ENCODE assay signal across 1 cellular context in genomic region chr1:166910396-166910994, GRCh38.
TF ChIP-seq lines count a peak whose summit lies in the region.

No MANE protein-coding gene starts in this region.

TF ChIP-seq in K562, 482 proteins besides CTCF, POLR2A, EP300 and RAD21 (continued from another document and continues in another):
- TF ChIP-seq, protein P1, sequence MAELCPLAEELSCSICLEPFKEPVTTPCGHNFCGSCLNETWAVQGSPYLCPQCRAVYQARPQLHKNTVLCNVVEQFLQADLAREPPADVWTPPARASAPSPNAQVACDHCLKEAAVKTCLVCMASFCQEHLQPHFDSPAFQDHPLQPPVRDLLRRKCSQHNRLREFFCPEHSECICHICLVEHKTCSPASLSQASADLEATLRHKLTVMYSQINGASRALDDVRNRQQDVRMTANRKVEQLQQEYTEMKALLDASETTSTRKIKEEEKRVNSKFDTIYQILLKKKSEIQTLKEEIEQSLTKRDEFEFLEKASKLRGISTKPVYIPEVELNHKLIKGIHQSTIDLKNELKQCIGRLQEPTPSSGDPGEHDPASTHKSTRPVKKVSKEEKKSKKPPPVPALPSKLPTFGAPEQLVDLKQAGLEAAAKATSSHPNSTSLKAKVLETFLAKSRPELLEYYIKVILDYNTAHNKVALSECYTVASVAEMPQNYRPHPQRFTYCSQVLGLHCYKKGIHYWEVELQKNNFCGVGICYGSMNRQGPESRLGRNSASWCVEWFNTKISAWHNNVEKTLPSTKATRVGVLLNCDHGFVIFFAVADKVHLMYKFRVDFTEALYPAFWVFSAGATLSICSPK (IDR thresholded peaks at IDR 0.05; ENCODE audit: borderline replicate concordance), result no peak
- no peak for TF ChIP-seq ZNF324 (CRISPR knock-in tag; IDR thresholded peaks at IDR 0.05)
- TF ChIP-seq, protein P2, sequence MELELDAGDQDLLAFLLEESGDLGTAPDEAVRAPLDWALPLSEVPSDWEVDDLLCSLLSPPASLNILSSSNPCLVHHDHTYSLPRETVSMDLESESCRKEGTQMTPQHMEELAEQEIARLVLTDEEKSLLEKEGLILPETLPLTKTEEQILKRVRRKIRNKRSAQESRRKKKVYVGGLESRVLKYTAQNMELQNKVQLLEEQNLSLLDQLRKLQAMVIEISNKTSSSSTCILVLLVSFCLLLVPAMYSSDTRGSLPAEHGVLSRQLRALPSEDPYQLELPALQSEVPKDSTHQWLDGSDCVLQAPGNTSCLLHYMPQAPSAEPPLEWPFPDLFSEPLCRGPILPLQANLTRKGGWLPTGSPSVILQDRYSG (tag; conservative IDR thresholded peaks at IDR 0.05; ENCODE audit: low read depth), result no peak
- peak; percentile 53 for TF ChIP-seq ARID2 (IDR thresholded peaks at IDR 0.05)
- no peak for TF ChIP-seq TSC22D4 (tag; IDR thresholded peaks at IDR 0.05)
- TF ChIP-seq PURB (CRISPR knock-in tag; IDR thresholded peaks at IDR 0.05; ENCODE audit: low read depth), result no peak
- TF ChIP-seq ZNF449 (CRISPR knock-in tag; IDR thresholded peaks at IDR 0.05), result no peak
- no peak for TF ChIP-seq ZNF584 (CRISPR knock-in tag; IDR thresholded peaks at IDR 0.05; ENCODE audit: low read depth)
- no peak for TF ChIP-seq PHF8 (IDR thresholded peaks at IDR 0.05; ENCODE audit: borderline replicate concordance, low read length)
- TF ChIP-seq, protein P3, sequence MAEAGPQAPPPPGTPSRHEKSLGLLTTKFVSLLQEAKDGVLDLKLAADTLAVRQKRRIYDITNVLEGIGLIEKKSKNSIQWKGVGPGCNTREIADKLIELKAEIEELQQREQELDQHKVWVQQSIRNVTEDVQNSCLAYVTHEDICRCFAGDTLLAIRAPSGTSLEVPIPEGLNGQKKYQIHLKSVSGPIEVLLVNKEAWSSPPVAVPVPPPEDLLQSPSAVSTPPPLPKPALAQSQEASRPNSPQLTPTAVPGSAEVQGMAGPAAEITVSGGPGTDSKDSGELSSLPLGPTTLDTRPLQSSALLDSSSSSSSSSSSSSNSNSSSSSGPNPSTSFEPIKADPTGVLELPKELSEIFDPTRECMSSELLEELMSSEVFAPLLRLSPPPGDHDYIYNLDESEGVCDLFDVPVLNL (CRISPR knock-in tag; IDR thresholded peaks at IDR 0.05; ENCODE audit: low read depth), result no peak
- TF ChIP-seq, protein P4, sequence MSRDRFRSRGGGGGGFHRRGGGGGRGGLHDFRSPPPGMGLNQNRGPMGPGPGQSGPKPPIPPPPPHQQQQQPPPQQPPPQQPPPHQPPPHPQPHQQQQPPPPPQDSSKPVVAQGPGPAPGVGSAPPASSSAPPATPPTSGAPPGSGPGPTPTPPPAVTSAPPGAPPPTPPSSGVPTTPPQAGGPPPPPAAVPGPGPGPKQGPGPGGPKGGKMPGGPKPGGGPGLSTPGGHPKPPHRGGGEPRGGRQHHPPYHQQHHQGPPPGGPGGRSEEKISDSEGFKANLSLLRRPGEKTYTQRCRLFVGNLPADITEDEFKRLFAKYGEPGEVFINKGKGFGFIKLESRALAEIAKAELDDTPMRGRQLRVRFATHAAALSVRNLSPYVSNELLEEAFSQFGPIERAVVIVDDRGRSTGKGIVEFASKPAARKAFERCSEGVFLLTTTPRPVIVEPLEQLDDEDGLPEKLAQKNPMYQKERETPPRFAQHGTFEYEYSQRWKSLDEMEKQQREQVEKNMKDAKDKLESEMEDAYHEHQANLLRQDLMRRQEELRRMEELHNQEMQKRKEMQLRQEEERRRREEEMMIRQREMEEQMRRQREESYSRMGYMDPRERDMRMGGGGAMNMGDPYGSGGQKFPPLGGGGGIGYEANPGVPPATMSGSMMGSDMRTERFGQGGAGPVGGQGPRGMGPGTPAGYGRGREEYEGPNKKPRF (IDR thresholded peaks at IDR 0.05; ENCODE audit: low read depth, low read length), result no peak
- no peak for TF ChIP-seq MEF2A (IDR thresholded peaks at IDR 0.05; ENCODE audit: control insufficient read depth, low read depth, low read length)
- TF ChIP-seq ID3 (CRISPR knock-in tag; IDR thresholded peaks at IDR 0.05), result no peak
- TF ChIP-seq ID3 (tag; IDR thresholded peaks at IDR 0.05), result no peak
- TF ChIP-seq ZBTB17 (CRISPR knock-in tag; IDR thresholded peaks at IDR 0.05), result no peak
- TF ChIP-seq MAFK (IDR thresholded peaks at IDR 0.05; ENCODE audit: low read length), result peak; percentile 93
- no peak for TF ChIP-seq NCOA6 (IDR thresholded peaks at IDR 0.05)
- no peak for TF ChIP-seq GTF2F1 (IDR thresholded peaks at IDR 0.05; ENCODE audit: low read depth, low read length)
- TF ChIP-seq EP400 (IDR thresholded peaks at IDR 0.05), result peak; percentile 54; the same call in 1 of the 2 replicates
- no peak for TF ChIP-seq ZNF282 (CRISPR knock-in tag; IDR thresholded peaks at IDR 0.05)
- no peak for TF ChIP-seq STAT6 (CRISPR knock-in tag; IDR thresholded peaks at IDR 0.05)
- TF ChIP-seq, protein P5, sequence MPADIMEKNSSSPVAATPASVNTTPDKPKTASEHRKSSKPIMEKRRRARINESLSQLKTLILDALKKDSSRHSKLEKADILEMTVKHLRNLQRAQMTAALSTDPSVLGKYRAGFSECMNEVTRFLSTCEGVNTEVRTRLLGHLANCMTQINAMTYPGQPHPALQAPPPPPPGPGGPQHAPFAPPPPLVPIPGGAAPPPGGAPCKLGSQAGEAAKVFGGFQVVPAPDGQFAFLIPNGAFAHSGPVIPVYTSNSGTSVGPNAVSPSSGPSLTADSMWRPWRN (IDR thresholded peaks at IDR 0.05; ENCODE audit: low read depth), result no peak
- TF ChIP-seq, protein P6, sequence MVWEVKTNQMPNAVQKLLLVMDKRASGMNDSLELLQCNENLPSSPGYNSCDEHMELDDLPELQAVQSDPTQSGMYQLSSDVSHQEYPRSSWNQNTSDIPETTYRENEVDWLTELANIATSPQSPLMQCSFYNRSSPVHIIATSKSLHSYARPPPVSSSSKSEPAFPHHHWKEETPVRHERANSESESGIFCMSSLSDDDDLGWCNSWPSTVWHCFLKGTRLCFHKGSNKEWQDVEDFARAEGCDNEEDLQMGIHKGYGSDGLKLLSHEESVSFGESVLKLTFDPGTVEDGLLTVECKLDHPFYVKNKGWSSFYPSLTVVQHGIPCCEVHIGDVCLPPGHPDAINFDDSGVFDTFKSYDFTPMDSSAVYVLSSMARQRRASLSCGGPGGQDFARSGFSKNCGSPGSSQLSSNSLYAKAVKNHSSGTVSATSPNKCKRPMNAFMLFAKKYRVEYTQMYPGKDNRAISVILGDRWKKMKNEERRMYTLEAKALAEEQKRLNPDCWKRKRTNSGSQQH (CRISPR knock-in tag; IDR thresholded peaks at IDR 0.05), result no peak
- TF ChIP-seq, protein P7, sequence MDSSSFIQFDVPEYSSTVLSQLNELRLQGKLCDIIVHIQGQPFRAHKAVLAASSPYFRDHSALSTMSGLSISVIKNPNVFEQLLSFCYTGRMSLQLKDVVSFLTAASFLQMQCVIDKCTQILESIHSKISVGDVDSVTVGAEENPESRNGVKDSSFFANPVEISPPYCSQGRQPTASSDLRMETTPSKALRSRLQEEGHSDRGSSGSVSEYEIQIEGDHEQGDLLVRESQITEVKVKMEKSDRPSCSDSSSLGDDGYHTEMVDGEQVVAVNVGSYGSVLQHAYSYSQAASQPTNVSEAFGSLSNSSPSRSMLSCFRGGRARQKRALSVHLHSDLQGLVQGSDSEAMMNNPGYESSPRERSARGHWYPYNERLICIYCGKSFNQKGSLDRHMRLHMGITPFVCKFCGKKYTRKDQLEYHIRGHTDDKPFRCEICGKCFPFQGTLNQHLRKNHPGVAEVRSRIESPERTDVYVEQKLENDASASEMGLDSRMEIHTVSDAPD (CRISPR knock-in tag; IDR thresholded peaks at IDR 0.05), result no peak
- no peak for TF ChIP-seq MED1 (CRISPR knock-in tag; IDR thresholded peaks at IDR 0.05; ENCODE audit: borderline replicate concordance)
- no peak for TF ChIP-seq RBM14 (IDR thresholded peaks at IDR 0.05; ENCODE audit: borderline replicate concordance, insufficient read depth, low read depth, low read length)
- TF ChIP-seq RBM39 (optimal IDR thresholded peaks at IDR 0.05; ENCODE audit: low read depth, low read length), result no peak
- TF ChIP-seq ETV1 (tag; conservative IDR thresholded peaks at IDR 0.05; ENCODE audit: low read depth), result no peak
- no peak for TF ChIP-seq ZFP91 (CRISPR knock-in tag; IDR thresholded peaks at IDR 0.05)
- no peak for TF ChIP-seq ZNF212 (CRISPR knock-in tag; IDR thresholded peaks at IDR 0.05)
- TF ChIP-seq MAX (CRISPR knock-in tag; IDR thresholded peaks at IDR 0.05), result no peak
- no peak for TF ChIP-seq HDAC1 (IDR thresholded peaks at IDR 0.05)
- TF ChIP-seq ZNF57 (CRISPR knock-in tag; IDR thresholded peaks at IDR 0.05), result no peak
- TF ChIP-seq TGIF2 (CRISPR knock-in tag; IDR thresholded peaks at IDR 0.05), result no peak
- no peak for TF ChIP-seq GABPB1 (CRISPR knock-in tag; IDR thresholded peaks at IDR 0.05)
- no peak for TF ChIP-seq ZNF77 (CRISPR knock-in tag; IDR thresholded peaks at IDR 0.05)
- TF ChIP-seq HIVEP1 (CRISPR knock-in tag; IDR thresholded peaks at IDR 0.05), result no peak
- no peak for TF ChIP-seq ARHGAP35 (IDR thresholded peaks at IDR 0.05; ENCODE audit: partially characterized antibody)
- TF ChIP-seq MITF (IDR thresholded peaks at IDR 0.05), result no peak
- no peak for TF ChIP-seq U2AF2 (optimal IDR thresholded peaks at IDR 0.05; ENCODE audit: low read depth, low read length)
- TF ChIP-seq, protein P8, sequence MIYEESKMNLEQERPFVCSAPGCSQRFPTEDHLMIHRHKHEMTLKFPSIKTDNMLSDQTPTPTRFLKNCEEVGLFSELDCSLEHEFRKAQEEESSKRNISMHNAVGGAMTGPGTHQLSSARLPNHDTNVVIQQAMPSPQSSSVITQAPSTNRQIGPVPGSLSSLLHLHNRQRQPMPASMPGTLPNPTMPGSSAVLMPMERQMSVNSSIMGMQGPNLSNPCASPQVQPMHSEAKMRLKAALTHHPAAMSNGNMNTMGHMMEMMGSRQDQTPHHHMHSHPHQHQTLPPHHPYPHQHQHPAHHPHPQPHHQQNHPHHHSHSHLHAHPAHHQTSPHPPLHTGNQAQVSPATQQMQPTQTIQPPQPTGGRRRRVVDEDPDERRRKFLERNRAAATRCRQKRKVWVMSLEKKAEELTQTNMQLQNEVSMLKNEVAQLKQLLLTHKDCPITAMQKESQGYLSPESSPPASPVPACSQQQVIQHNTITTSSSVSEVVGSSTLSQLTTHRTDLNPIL (CRISPR knock-in tag; IDR thresholded peaks at IDR 0.05), result no peak
